ENCODE assay signal across 8 cellular contexts in genomic region chr1:84772428-84772943, GRCh38.
DNase-seq lines count a peak whose midpoint lies in the region; ATAC-seq and TF ChIP-seq lines count a peak whose summit lies in the region.

No MANE protein-coding gene starts in this region.

- no peak overlapping the region for H2AK5ac ChIP-seq in IMR-90 (ENCODE audit: low read depth, low read length)

- no peak for TF ChIP-seq POLR2A in IMR-90 (IDR thresholded peaks at IDR 0.05; ENCODE audit: low read depth, low read length)
- no peak for TF ChIP-seq POLR2A in testis (IDR thresholded peaks at IDR 0.05)

- H3K4me2 ChIP-seq in IMR-90 (ENCODE audit: low read depth, low read length): no peak overlapping the region

- H3K4me1 ChIP-seq in Caco-2: no peaks in the 10 kb centered on the region
- H3K4me1 ChIP-seq in IMR-90 (ENCODE audit: control insufficient read depth, insufficient read depth, low read length): no peaks in the 10 kb centered on the region
- peaks cover 6% of the 10 kb centered on the region; the same call in 1 of the 2 replicates for H3K4me1 ChIP-seq in Panc1 (ENCODE audit: control insufficient read depth, insufficient read depth, low read length)
- no peaks in the 10 kb centered on the region for H3K4me1 ChIP-seq in testis

- 20% methylated on average over 1 of the region's 6 CpGs; no CpG with 5 or more reads in 1 of the 2 experiments for WGBS in IMR-90 (ENCODE audit: extremely low coverage in 2 of 2, insufficient read length in 1 of 2), 2 experiments
- 3 to 28% methylated on average over 5 to 6 of the region's 6 CpGs for WGBS in testis, 2 donors

- peak; percentile 66 to 80 for TF ChIP-seq CTCF in Caco-2 (IDR thresholded peaks at IDR 0.05; ENCODE audit: insufficient read depth in 1 of 2, low read depth in 1 of 2, low read length in 1 of 2, severe bottlenecking in 1 of 2, unreplicated experiment in 1 of 2)
- peak; percentile 80 for TF ChIP-seq CTCF in GM20000 (IDR thresholded peaks at IDR 0.05; ENCODE audit: extremely low read depth, missing control alignments)
- peak; percentile 94 for TF ChIP-seq CTCF in IMR-90 (conservative IDR thresholded peaks at IDR 0.05; ENCODE audit: low read depth, low read length)
- peak; percentile 100 for TF ChIP-seq CTCF in Panc1 (IDR thresholded peaks at IDR 0.05)
- peak; percentile 98 for TF ChIP-seq CTCF in fibroblast of mammary gland (conservative IDR thresholded peaks at IDR 0.05; ENCODE audit: control insufficient read depth, insufficient read depth, low read depth, low read length)
- peak; percentile 76 to 85 (median 83) for TF ChIP-seq CTCF in testis (IDR thresholded peaks at IDR 0.05)

- ATAC-seq in IMR-90 (ENCODE audit: low read depth): peak; percentile 94
- peak; percentile 93 for ATAC-seq in Panc1

- no peak overlapping the region for H2BK5ac ChIP-seq in IMR-90 (ENCODE audit: low read depth, low read length, poor library complexity, severe bottlenecking)

- BruUV-seq in Caco-2 (replicated peaks; lab: Mats Ljungman, UMichigan): no TSS peak
- no TSS peak for BruUV-seq in IMR-90 (replicated peaks; lab: Mats Ljungman, UMichigan)
- no TSS peak for BruUV-seq in Panc1 (replicated peaks; lab: Mats Ljungman, UMichigan)

- no peak overlapping the region for H3K9ac ChIP-seq in IMR-90 (ENCODE audit: low read depth, low read length)

- no peak overlapping the region for H3K18ac ChIP-seq in IMR-90 (ENCODE audit: low read depth, low read length)

- H3K27ac Mint-ChIP-seq in Caco-2 (ENCODE audit: unreplicated experiment): no peak overlapping the region

- no peaks in the 10 kb centered on the region for H3K4me1 Mint-ChIP-seq in Caco-2 (ENCODE audit: low read depth, unreplicated experiment)

- no peak overlapping the region for H4K5ac ChIP-seq in IMR-90 (ENCODE audit: low read depth, low read length)

- H3K9me3 ChIP-seq in Caco-2: no peaks in the 10 kb centered on the region
- no peaks in the 10 kb centered on the region for H3K9me3 ChIP-seq in IMR-90 (ENCODE audit: control insufficient read depth, insufficient read depth, low read length)
- no peaks in the 10 kb centered on the region for H3K9me3 ChIP-seq in Panc1 (ENCODE audit: control insufficient read depth, insufficient read depth, low read depth, low read length)
- no peaks in the 10 kb centered on the region for H3K9me3 ChIP-seq in testis

- no peaks in the 10 kb centered on the region for H3K79me1 ChIP-seq in IMR-90 (ENCODE audit: low read depth in 1 of 2, low read length in 2 of 2)

- H3K14ac ChIP-seq in IMR-90 (replicated peaks; ENCODE audit: low read depth, low read length): 0 out of 2 replicates have a peak overlapping the region, but pooled peaks have one; percentile 5

- dilution Hi-C loops in IMR-90 (cut with HindIII; ENCODE audit: low sequenced_read_pairs, unreplicated experiment): no loop called here

- H3K4ac ChIP-seq in IMR-90 (ENCODE audit: low read depth, low read length): peak overlapping the region; percentile 9; the same call in 1 of the 2 replicates

- POLR2A ChIA-PET in Caco-2 (lab: Charles Lee): no interaction called here
- POLR2A ChIA-PET in IMR-90 (lab: Charles Lee; ENCODE audit: unreplicated experiment): interaction anchor here (0.5 kb wide), 1 partner anchor 365 kb away, joined by 6 read pairs; no protein-coding TSS in a partner anchor
- POLR2A ChIA-PET in Panc1 (lab: Charles Lee): no interaction called here

- H4K91ac ChIP-seq in IMR-90 (ENCODE audit: insufficient read depth, low read depth, low read length): no peak overlapping the region

- no peaks in the 10 kb centered on the region for H4K20me1 ChIP-seq in IMR-90 (ENCODE audit: insufficient read depth, low read length)

- H3K36me3 ChIP-seq in Caco-2 (ENCODE audit: control insufficient read depth, insufficient read depth, low read length) (no peaks in the 10 kb centered on the region), IMR-90 (ENCODE audit: control insufficient read depth, insufficient read depth, low read length) (no peaks in the 10 kb centered on the region), Panc1 (ENCODE audit: control insufficient read depth, insufficient read depth, low read length) (no peaks in the 10 kb centered on the region), testis (ENCODE audit: low read depth, missing control alignments) (no peaks in the 10 kb centered on the region)

- H3K27ac ChIP-seq in IMR-90 (ENCODE audit: insufficient read depth, low read length) (no peak overlapping the region), Panc1 (ENCODE audit: low read length) (no peak overlapping the region), testis (no peak overlapping the region)

- no peaks in the 10 kb centered on the region for H3K9me1 ChIP-seq in IMR-90 (ENCODE audit: insufficient read depth, low read length)

- H3K27me3 Mint-ChIP-seq in Caco-2 (ENCODE audit: insufficient read depth, unreplicated experiment): peaks cover 6% of the 10 kb centered on the region

- no peak overlapping the region for H2BK15ac ChIP-seq in IMR-90 (ENCODE audit: low read depth, low read length)

- peak; percentile 94 for TF ChIP-seq RAD21 in IMR-90 (IDR thresholded peaks at IDR 0.05; ENCODE audit: low read length)

- H3K56ac ChIP-seq in IMR-90 (ENCODE audit: extremely low read depth, insufficient read depth, low read length): no peak overlapping the region

- H3K4me3 Mint-ChIP-seq in Caco-2 (ENCODE audit: unreplicated experiment): no peak overlapping the region

- intact Hi-C loops in Caco-2 (cut with micrococcal nuclease; ENCODE audit: unreplicated experiment) (loop anchor here (5.0 to 10.0 kb wide), 3 partner anchors 165 to 868 kb away; no protein-coding TSS in a partner anchor), IMR-90 (cut with micrococcal nuclease) (loop anchor here (1.0 to 5.0 kb wide), 5 partner anchors 164 to 867 kb away; partner anchors contain the start of gene PRKACB), Panc1 (cut with micrococcal nuclease; ENCODE audit: unreplicated experiment) (loop anchor here (5.0 to 10.0 kb wide), 2 partner anchors 838 to 865 kb away; no protein-coding TSS in a partner anchor), testis (cut with DNase I; ENCODE audit: low total_unique reads) (no loop called here)

- in situ Hi-C loops in IMR-90 (cut with MboI; ENCODE audit: low sequenced_read_pairs) (loop anchor here (5.0 to 25.0 kb wide), 3 partner anchors 165 to 848 kb away; no protein-coding TSS in a partner anchor), Panc1 (cut with HindIII; ENCODE audit: low pct_unique_long_range_greater_than_20kb, low sequenced_read_pairs) (no loop called here)

- peak overlapping the region; percentile 17; the same call in 1 of the 2 replicates for H2BK120ac ChIP-seq in IMR-90 (ENCODE audit: low read depth, low read length)

- CTCF ChIA-PET in Caco-2 (lab: Charles Lee): interaction anchor here (0.5 to 1.0 kb wide), 3 partner anchors 10 to 241 kb away, joined by 4 to 5 read pairs (median 4); no protein-coding TSS in a partner anchor
- CTCF ChIA-PET in IMR-90 (lab: Yijun Ruan, JAX): interaction anchor here (0.6 to 1.7 kb wide), 19 partner anchors 9 to 645 kb away, joined by 3 to 12 read pairs (median 4); no protein-coding TSS in a partner anchor
- CTCF ChIA-PET in Panc1 (lab: Charles Lee): interaction anchor here (0.6 to 2.0 kb wide), 7 partner anchors 10 to 1826 kb away, joined by 3 to 8 read pairs (median 4); no protein-coding TSS in a partner anchor

- peak overlapping the region in 1 of 2 experiments; percentile 29; a peak in 1 of 4 replicates for H4K8ac ChIP-seq in IMR-90 (ENCODE audit: low read depth in 2 of 2, low read length in 2 of 2)

- H2AFZ ChIP-seq in IMR-90 (replicated peaks; ENCODE audit: low read length, poor library complexity): no peak overlapping the region

- H3K9me3 Mint-ChIP-seq in Caco-2 (ENCODE audit: unreplicated experiment): no peaks in the 10 kb centered on the region

- H3K27me3 ChIP-seq in Caco-2 (replicated peaks; ENCODE audit: control insufficient read depth, insufficient read depth, low read length): no peaks in the 10 kb centered on the region
- H3K27me3 ChIP-seq in IMR-90 (ENCODE audit: control insufficient read depth, insufficient read depth, low read length): peaks cover 2% of the 10 kb centered on the region
- 0 out of 2 replicates have a peak, but pooled peaks cover 6% of the 10 kb centered on the region for H3K27me3 ChIP-seq in Panc1 (ENCODE audit: control insufficient read depth, insufficient read depth, low read length)
- H3K27me3 ChIP-seq in testis: no peaks in the 10 kb centered on the region

- peak; percentile 58 for DNase-seq in Caco-2
- DNase-seq in GM20000 (ENCODE audit: low spot score): peak; percentile 72
- DNase-seq in IMR-90: peak; percentile 78
- peak; percentile 82 for DNase-seq in Panc1 (ENCODE audit: low read depth, low spot score)
- DNase-seq in activated T-cell treated with anti-CD3 and anti-CD28 coated beads, Interleukin-2, amount 50 U/mL, for 48 hours: peak; percentile 82 to 85
- DNase-seq in fibroblast of mammary gland (ENCODE audit: low read depth): peak; percentile 83
- DNase-seq in non-pigmented ciliary epithelial cell (ENCODE audit: low read depth): peak; percentile 48
- peak; percentile 88 for DNase-seq in testis

- H2AK9ac ChIP-seq in IMR-90 (replicated peaks; ENCODE audit: low read depth, low read length, poor library complexity): no peak overlapping the region

- H3K36me3 Mint-ChIP-seq in Caco-2 (ENCODE audit: insufficient read depth, unreplicated experiment): no peaks in the 10 kb centered on the region

- no peak overlapping the region for H3K23ac ChIP-seq in IMR-90 (ENCODE audit: low read depth, low read length)

- H2BK20ac ChIP-seq in IMR-90 (ENCODE audit: low read depth, low read length): no peak overlapping the region; the same call in 1 of the 2 replicates

- H3K4me3 ChIP-seq in Caco-2 (ENCODE audit: low read depth, low read length) (no peak overlapping the region), IMR-90 (ENCODE audit: insufficient read depth, low read depth, low read length) (no peak overlapping the region), Panc1 (ENCODE audit: low read depth in 2 of 2, low read length in 2 of 2) (no peak overlapping the region), fibroblast of mammary gland (ENCODE audit: control insufficient read depth, low read depth, low read length) (no peak overlapping the region), testis (no peak overlapping the region)

TF ChIP-seq in IMR-90, 13 proteins besides CTCF, POLR2A, EP300 and RAD21:
- TF ChIP-seq MAZ (IDR thresholded peaks at IDR 0.05; ENCODE audit: borderline replicate concordance, low read depth, low read length) (no peak), BHLHE40 (IDR thresholded peaks at IDR 0.05; ENCODE audit: low read depth, low read length) (no peak), SMC3 (IDR thresholded peaks at IDR 0.05; ENCODE audit: low read depth, low read length) (peak; percentile 89), CEBPB (IDR thresholded peaks at IDR 0.05; ENCODE audit: low read depth, low read length) (no peak)
